In genomic region chr1:51453010-51453409, GRCh38 we compare ENCODE assay signal across 19 cellular contexts.
DNase-seq lines count a peak whose midpoint lies in the region; TF ChIP-seq lines count a peak whose summit lies in the region.
"Had no signal": no experiment of that assay in that cellular context is flagged by ENCODE, and none has a peak within 500 bp of the region (broad histone marks: within the 10 kb centered on the region; RNA-seq: fewer than 3 reads in every experiment).

No MANE protein-coding gene starts in this region.

- no peaks in the 10 kb centered on the region for H3K27me3 ChIP-seq in esophagus muscularis mucosa
- H3K27me3 ChIP-seq: Peyer's patch had no signal

- peaks cover 14% of the 10 kb centered on the region for H3K4me1 Mint-ChIP-seq in dendritic cell treated with granulocyte-macrophage colony-stimulating factor and Interleukin-4, amounts not matched to agents 40 ng/mL and 50 ng/mL, for 4 days (ENCODE audit: low read depth)
- H3K4me1 Mint-ChIP-seq: H9 had no signal

- peaks cover 0 to 23% (median 9%) of the 10 kb centered on the region in 4 donors for H3K36me3 ChIP-seq in esophagus muscularis mucosa

- no peaks in the 10 kb centered on the region for H3K4me1 ChIP-seq in esophagus muscularis mucosa
- H3K4me1 ChIP-seq: Caco-2, Peyer's patch had no signal

- H3K36me3 Mint-ChIP-seq in dendritic cell treated with granulocyte-macrophage colony-stimulating factor and Interleukin-4, amounts not matched to agents 40 ng/mL and 50 ng/mL, for 4 days (ENCODE audit: low read depth): peaks cover 74% of the 10 kb centered on the region

- no peak for TF ChIP-seq POLR2A in esophagus muscularis mucosa (IDR thresholded peaks at IDR 0.05; ENCODE audit: low read depth)

- H3K27ac ChIP-seq in esophagus muscularis mucosa (replicated peaks in 1 of 4): no peak overlapping the region
- H3K27ac ChIP-seq: 22Rv1, Peyer's patch had no signal

- peak overlapping the region; percentile 65 for H3K27ac Mint-ChIP-seq in dendritic cell treated with granulocyte-macrophage colony-stimulating factor and Interleukin-4, amounts not matched to agents 40 ng/mL and 50 ng/mL, for 4 days
- H3K27ac Mint-ChIP-seq: B cell; CD4-positive, CD25-positive, alpha-beta regulatory T cell; H9; IgD-negative memory B cell had no signal

- no peaks in the 10 kb centered on the region for H3K9me3 Mint-ChIP-seq in dendritic cell treated with granulocyte-macrophage colony-stimulating factor and Interleukin-4, amounts not matched to agents 40 ng/mL and 50 ng/mL, for 4 days
- H3K9me3 Mint-ChIP-seq: H9, IgD-negative memory B cell had no signal

- TF ChIP-seq EP300 in esophagus muscularis mucosa (IDR thresholded peaks at IDR 0.05): no peak

- DNase-seq in DMS 273 (lab: John Stamatoyannopoulos, UW; ENCODE audit: unreplicated experiment) (peak; percentile 20), DMS 273 treated with DMSO at 0.1 percent for 48 hours (lab: John Stamatoyannopoulos, UW) (no peak), NCI-H774 (lab: John Stamatoyannopoulos, UW) (peak; percentile 12), lung microvascular endothelial cell (ENCODE audit: low read depth in 2 of 2) (peak; percentile 45 to 72), esophagus muscularis mucosa (ENCODE audit: extremely low spot score) (no peak), ecto neural progenitor cell (ENCODE audit: low spot score) (no peak)
- DNase-seq in stimulated activated CD4-positive, alpha-beta T cell treated with anti-CD3 and anti-CD28 coated beads, Interleukin-4, amount 100 ng/mL, for 4 hours: no peak
- DNase-seq: Caco-2; CD4-positive, CD25-positive, alpha-beta regulatory T cell; DND-41; H9; NCI-H187 treated with DMSO at 0.1 percent for 48 hours; NCI-H2171 treated with DMSO at 0.1 percent for 48 hours; NCI-H446 treated with DMSO at 0.1 percent for 48 hours; Peyer's patch had no signal

- no peaks in the 10 kb centered on the region for H3K27me3 Mint-ChIP-seq in dendritic cell treated with granulocyte-macrophage colony-stimulating factor and Interleukin-4, amounts not matched to agents 40 ng/mL and 50 ng/mL, for 4 days
- H3K27me3 Mint-ChIP-seq: B cell; CD4-positive, CD25-positive, alpha-beta regulatory T cell; IgD-negative memory B cell had no signal

- intact Hi-C loops in dendritic cell treated with granulocyte-macrophage colony-stimulating factor and Interleukin-4, amounts not matched to agents 40 ng/mL and 50 ng/mL, for 4 days (cut with micrococcal nuclease): no loop called here
- intact Hi-C loops in esophagus muscularis mucosa (cut with DNase I): no loop called here

- H3K4me3 Mint-ChIP-seq in dendritic cell treated with granulocyte-macrophage colony-stimulating factor and Interleukin-4, amounts not matched to agents 40 ng/mL and 50 ng/mL, for 4 days: no peak overlapping the region
- H3K4me3 Mint-ChIP-seq: B cell; CD4-positive, CD25-positive, alpha-beta regulatory T cell; H9; IgD-negative memory B cell had no signal

- TF ChIP-seq CTCF in esophagus muscularis mucosa (IDR thresholded peaks at IDR 0.05): no peak

- H3K4me3 ChIP-seq in esophagus muscularis mucosa: no peak overlapping the region
- H3K4me3 ChIP-seq: Peyer's patch had no signal

- 55% methylated on average over 2 of the region's 2 CpGs for WGBS in esophagus muscularis mucosa

- H3K9me3 ChIP-seq in esophagus muscularis mucosa: no peaks in the 10 kb centered on the region
- H3K9me3 ChIP-seq: Caco-2, Peyer's patch had no signal

Comparison
In these comparisons a context has a peak if more than half of its experiments do, and no peak if none do; other contexts are left out.
1. DNase-seq: peak in DMS 273 (single experiment), NCI-H774 (single experiment) and lung microvascular endothelial cell (2 of 2); none in DMS 273 treated with DMSO at 0.1 percent for 48 hours (single experiment), esophagus muscularis mucosa (single experiment), ecto neural progenitor cell (single experiment) and stimulated activated CD4-positive, alpha-beta T cell treated with anti-CD3 and anti-CD28 coated beads, Interleukin-4, amount 100 ng/mL, for 4 hours (0 of 2).